21 cellular contexts compared by ENCODE assay signal in genomic region chr3:73658227-73658626, GRCh38. TPM values are rescaled to one million over a fixed set of nuclear protein-coding genes. Genes with fewer than 3 reads are reported as not detected.
"Had no signal": no experiment of that assay in that cellular context is flagged by ENCODE, and none has a peak within 500 bp of the region (broad histone marks: within the 10 kb centered on the region; RNA-seq: fewer than 3 reads in every experiment).

No MANE protein-coding gene starts in this region.

- H3K36me3 ChIP-seq: breast epithelium, stomach had no signal

- H3K4me1 ChIP-seq: breast epithelium, parathyroid adenoma, testis had no signal

- ATAC-seq: activated CD8-positive, alpha-beta memory T cell treated with anti-CD3 and anti-CD28 coated beads, Interleukin-2, amount 10 ng/mL, durations not matched to agents 7 days and 5 days; left ventricle myocardium superior; mucosa of descending colon; naive thymus-derived CD4-positive, alpha-beta T cell; sciatic nerve; stimulated activated effector memory CD8-positive, alpha-beta T cell treated with anti-CD3 and anti-CD28 coated beads, Interleukin-12 subunit alpha, Interleukin-12 subunit beta, amount 100 ng/mL, for 72 hours had no signal

- DNase-seq: activated B cell treated with CpG ODN at 0.5 μM for 24 hours; activated CD4-positive, alpha-beta memory T cell treated with anti-CD3 and anti-CD28 coated beads, Interleukin-2, amount 10 ng/mL, durations not matched to agents 7 days and 5 days; activated CD4-positive, alpha-beta T cell treated with anti-CD3 and anti-CD28 coated beads for 4 hours; activated CD8-positive, alpha-beta memory T cell treated with anti-CD3 and anti-CD28 coated beads, Interleukin-2, amount 10 ng/mL, durations not matched to agents 7 days and 5 days; activated naive CD4-positive, alpha-beta T cell; activated naive CD8-positive, alpha-beta T cell treated with anti-CD3 and anti-CD28 coated beads for 36 hours; effector memory CD4-positive, alpha-beta T cell; hypothalamus; kidney; left ventricle myocardium superior; mucosa of descending colon; naive thymus-derived CD4-positive, alpha-beta T cell; SK-N-SH; stimulated activated CD4-positive, alpha-beta T cell treated with anti-CD3 and anti-CD28 coated beads, Interleukin-4, amount 100 ng/mL, for 24 hours; stomach had no signal

- H3K9me3 ChIP-seq: breast epithelium, mucosa of descending colon, SK-N-SH, stomach, testis had no signal

- H3K4me3 ChIP-seq: breast epithelium, mucosa of descending colon, smooth muscle cell, stomach, testis had no signal

- H3K27ac ChIP-seq: parathyroid adenoma, stomach had no signal

- H3K27me3 ChIP-seq: breast epithelium, stomach, testis had no signal

RNA-seq across cellular contexts. Expression of gene PDZRN3, which starts 33.5 kb away (rescaled TPM):
- total RNA-seq: activated B cell treated with CpG ODN at 0.5 μM for 24 hours; activated CD4-positive, alpha-beta memory T cell treated with anti-CD3 and anti-CD28 coated beads, Interleukin-2, amount 10 ng/mL, durations not matched to agents 7 days and 5 days; activated CD8-positive, alpha-beta memory T cell treated with anti-CD3 and anti-CD28 coated beads, Interleukin-2, amount 10 ng/mL, durations not matched to agents 7 days and 5 days; activated naive CD8-positive, alpha-beta T cell treated with anti-CD3 and anti-CD28 coated beads for 36 hours; naive thymus-derived CD4-positive, alpha-beta T cell had no signal
